Comparison of ENCODE assay signal across 8 cellular contexts in the genomic region with DNA sequence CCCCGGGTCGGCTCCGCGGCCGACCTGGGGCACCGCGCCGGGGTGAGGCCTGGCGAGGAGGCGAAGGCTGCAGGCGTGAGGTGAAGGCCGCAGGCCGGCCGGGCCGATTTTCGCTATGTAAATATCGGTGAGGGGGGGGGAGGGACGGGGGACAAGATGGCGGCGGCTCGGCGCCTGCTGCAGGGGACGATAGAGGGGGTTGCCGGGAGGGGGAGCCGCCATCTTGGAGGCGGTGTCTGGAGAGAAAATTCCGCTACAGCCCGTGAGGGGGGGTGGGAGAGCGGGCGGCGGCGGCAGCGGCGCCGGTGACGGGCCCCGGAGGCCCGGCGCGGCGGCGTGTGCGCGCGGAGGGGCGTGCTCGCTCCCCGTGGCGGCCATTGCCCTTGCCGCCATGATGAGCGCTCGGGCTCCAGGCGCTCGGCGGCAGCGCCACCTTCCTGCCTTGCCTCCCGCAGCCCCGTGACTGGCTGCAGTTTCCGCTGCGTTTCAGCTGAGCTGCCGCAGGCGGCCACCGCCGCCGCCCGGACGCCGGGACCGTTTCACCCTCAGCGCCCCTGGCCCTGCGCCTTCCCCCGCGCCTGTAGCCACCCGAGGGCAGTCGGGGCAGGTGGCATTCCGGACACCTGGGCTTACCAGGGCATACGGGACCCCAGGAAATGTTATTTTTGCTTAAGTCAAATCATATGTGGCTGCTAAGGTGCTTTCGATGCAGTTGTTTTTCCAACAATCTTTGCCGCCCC. TPM values are rescaled to one million over a fixed set of nuclear protein-coding genes. Genes with fewer than 3 reads are reported as not detected.
DNase-seq lines count a peak whose midpoint lies in the region; ATAC-seq and TF ChIP-seq lines count a peak whose summit lies in the region.

No MANE protein-coding gene starts in this region.

- H3K27me3 Mint-ChIP-seq in Caco-2 (ENCODE audit: insufficient read depth, unreplicated experiment) (no peaks in the 10 kb centered on the region), endothelial cell (ENCODE audit: unreplicated experiment) (peaks cover 6% of the 10 kb centered on the region)

- CTCF ChIA-PET in Caco-2 (lab: Charles Lee): interaction anchor here (0.6 kb wide), 1 partner anchor 13 kb away, joined by 4 read pairs; no protein-coding TSS in a partner anchor

- H3K9me3 ChIP-seq in Caco-2: no peaks in the 10 kb centered on the region

- H3K36me3 ChIP-seq in Caco-2 (ENCODE audit: control insufficient read depth, insufficient read depth, low read length): no peaks in the 10 kb centered on the region

- DNase-seq in Caco-2: peak; percentile 88 to 90
- DNase-seq in HL-60 (ENCODE audit: low read depth in 1 of 2, low spot score in 1 of 2): peak; percentile 41 to 91
- peak; percentile 75 for DNase-seq in NK-92 treated with Interleukin-12 subunit alpha and Interleukin-12 subunit beta, amount 100 ng/mL, for 24 hours (lab: John Stamatoyannopoulos, UW)
- peak; percentile 92 for DNase-seq in activated CD8-positive, alpha-beta memory T cell treated with anti-CD3 and anti-CD28 coated beads, Interleukin-2, amount 50 U/mL, for 4 hours
- peak; percentile 63 for DNase-seq in endothelial cell (ENCODE audit: low spot score)
- peak; percentile 48 for DNase-seq in middle frontal gyrus (ENCODE audit: extremely low spot score, low spot score)
- peak; percentile 69 to 78 for DNase-seq in stimulated activated CD8-positive, alpha-beta memory T cell treated with anti-CD3 and anti-CD28 coated beads, Interleukin-2, amount 100 ng/mL, for 48 hours (ENCODE audit: low read depth in 2 of 2)

- H3K27ac Mint-ChIP-seq in Caco-2 (ENCODE audit: unreplicated experiment): peak overlapping the region; percentile 59
- peak overlapping the region; percentile 92 for H3K27ac Mint-ChIP-seq in endothelial cell (ENCODE audit: unreplicated experiment)

- H3K27ac ChIP-seq in HL-60 (replicated peaks): peak overlapping the region; percentile 86

- peaks cover 37% of the 10 kb centered on the region for H3K36me3 Mint-ChIP-seq in Caco-2 (ENCODE audit: insufficient read depth, unreplicated experiment)
- H3K36me3 Mint-ChIP-seq in endothelial cell (ENCODE audit: low read depth, unreplicated experiment): no peaks in the 10 kb centered on the region

- peaks cover 37% of the 10 kb centered on the region for H3K4me1 ChIP-seq in Caco-2

- intact Hi-C loops in Caco-2 (cut with micrococcal nuclease; ENCODE audit: unreplicated experiment): loop anchor here (1.0 to 5.0 kb wide), 3 partner anchors 37 to 96 kb away; a partner anchor contains a TSS

- H3K4me1 Mint-ChIP-seq in Caco-2 (ENCODE audit: low read depth, unreplicated experiment) (peaks cover 18% of the 10 kb centered on the region), endothelial cell (ENCODE audit: unreplicated experiment) (peaks cover 26% of the 10 kb centered on the region)

- ATAC-seq in GM19463 (IDR thresholded peaks at IDR 0.05; ENCODE audit: unreplicated experiment): peak; percentile 70

- BruUV-seq in Caco-2 (replicated peaks; lab: Mats Ljungman, UMichigan): no TSS peak

- TF ChIP-seq CTCF in Caco-2 (IDR thresholded peaks at IDR 0.05; ENCODE audit: insufficient read depth in 1 of 2, low read depth in 1 of 2, low read length in 1 of 2, severe bottlenecking in 1 of 2, unreplicated experiment in 1 of 2): peak; percentile 26 to 28
- no peak for TF ChIP-seq CTCF in HL-60 (IDR thresholded peaks at IDR 0.05; ENCODE audit: insufficient read depth, low read length)
- peak; percentile 23 for TF ChIP-seq CTCF in endothelial cell (IDR thresholded peaks at IDR 0.05; ENCODE audit: unreplicated experiment)

- peak overlapping the region; percentile 75 for H3K4me3 ChIP-seq in Caco-2 (ENCODE audit: low read depth, low read length)
- peak overlapping the region; percentile 62 for H3K4me3 ChIP-seq in HL-60 (replicated peaks; ENCODE audit: insufficient read depth, low read length)

- H3K27me3 ChIP-seq in Caco-2 (replicated peaks; ENCODE audit: control insufficient read depth, insufficient read depth, low read length): no peaks in the 10 kb centered on the region
- H3K27me3 ChIP-seq in HL-60 (ENCODE audit: insufficient read depth, poor library complexity, severe bottlenecking): no peaks in the 10 kb centered on the region

- H3K4me3 Mint-ChIP-seq in Caco-2 (ENCODE audit: unreplicated experiment) (peak overlapping the region; percentile 80), endothelial cell (ENCODE audit: unreplicated experiment) (peak overlapping the region; percentile 95)

- POLR2A ChIA-PET in Caco-2 (lab: Charles Lee): interaction anchor here (1.0 to 1.5 kb wide), 3 partner anchors 40 to 125 kb away, joined by 3 to 6 read pairs (median 4); no protein-coding TSS in a partner anchor

- H3K9me3 Mint-ChIP-seq in Caco-2 (ENCODE audit: unreplicated experiment) (no peaks in the 10 kb centered on the region), endothelial cell (ENCODE audit: unreplicated experiment) (no peaks in the 10 kb centered on the region)

RNA-seq across cellular contexts. Expression of a gene that starts 0.7 kb away (rescaled TPM):
- total RNA-seq in Caco-2 (2022) (33.6 and 36.1 TPM in 2 replicates), endothelial cell (ENCODE audit: unreplicated experiment) (40.0 TPM)

Comparison
In these comparisons a context has a peak if more than half of its experiments do, and no peak if none do; other contexts are left out.
1. Peak in every context shown above with its lines: DNase-seq, ATAC-seq, H3K4me3 ChIP-seq and H3K27ac ChIP-seq.